ENCODE assay signal across 2 cellular contexts in genomic region chr14:37196604-37197420, GRCh38.
TF ChIP-seq lines count a peak whose summit lies in the region.

No MANE protein-coding gene starts in this region.

TF ChIP-seq in SK-N-SH, 30 proteins besides CTCF, POLR2A, EP300 and RAD21 (continued from another document):
- TF ChIP-seq USF1 (IDR thresholded peaks at IDR 0.05; ENCODE audit: borderline replicate concordance, low read depth) (no peak), RCOR1 (IDR thresholded peaks at IDR 0.05; ENCODE audit: low read length) (no peak), TCF12 (IDR thresholded peaks at IDR 0.05) (no peak)
TF ChIP-seq in SK-N-SH: peak in this region for 0.

TF ChIP-seq in SK-N-SH treated with all-trans-retinoic acid at 6 μM for 48 hours, 23 proteins besides CTCF, POLR2A, EP300 and RAD21 (continued from another document):
- TF ChIP-seq CREB5 (CRISPR knock-in tag; IDR thresholded peaks at IDR 0.05; ENCODE audit: low read depth): no peak
